ENCODE assay signal across 7 cellular contexts in genomic region chr21:15124731-15125130, GRCh38.
"Had no signal": no experiment of that assay in that cellular context is flagged by ENCODE, and none has a peak within 500 bp of the region (broad histone marks: within the 10 kb centered on the region; RNA-seq: fewer than 3 reads in every experiment).

No MANE protein-coding gene starts in this region.

- FAIRE-seq: HepG2, HTR-8/SVneo, K562 had no signal

- H3K4me3 ChIP-seq: K562 had no signal

- DNase-seq: IMR-90, KBM-7, KG1 had no signal

- ATAC-seq: HepG2, K562 had no signal

- H3K27ac ChIP-seq: HL-60 had no signal
